ENCODE assay signal across 8 cellular contexts in the genomic region with DNA sequence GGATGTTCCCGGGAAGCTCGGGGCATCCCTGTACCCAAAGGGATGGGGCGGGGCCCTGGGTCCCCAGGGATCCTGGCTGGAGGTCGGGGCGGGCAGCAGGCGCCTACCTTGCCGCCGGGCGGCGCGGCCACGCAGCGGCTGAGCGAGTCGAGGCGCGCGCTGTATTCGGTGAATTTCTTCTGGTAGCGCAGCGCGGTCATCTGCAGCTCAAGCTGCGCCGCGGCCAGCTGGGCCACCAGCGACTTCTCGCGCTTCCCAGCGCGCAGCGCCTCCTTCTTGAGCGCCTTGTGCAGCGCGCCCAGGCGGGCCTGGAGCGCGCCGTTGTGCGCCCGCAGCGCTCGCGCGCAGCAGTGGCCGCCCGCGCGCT. TPM values are rescaled to one million over a fixed set of nuclear protein-coding genes. Genes with fewer than 3 reads are reported as not detected.
DNase-seq lines count a peak whose midpoint lies in the region; ATAC-seq and TF ChIP-seq lines count a peak whose summit lies in the region.

No MANE protein-coding gene starts in this region.

- H2BK12ac ChIP-seq in H9 (ENCODE audit: insufficient read length, low read depth, low read length): no peak overlapping the region

- H3K4me3 ChIP-seq in iPS DF 6.9 (ENCODE audit: low read length) (peak overlapping the region; percentile 56; the same call in 1 of the 2 replicates), skin epidermis (peak overlapping the region; percentile 37 to 61 (median 45))

- H2BK15ac ChIP-seq in H9 (ENCODE audit: low read depth, low read length): no peak overlapping the region

- H3K27me3 ChIP-seq in H9 (ENCODE audit: insufficient read depth, low read length) (peaks cover 2% of the 10 kb centered on the region; the same call in 1 of the 2 replicates), iPS DF 6.9 (ENCODE audit: control insufficient read depth, insufficient read depth, low read length) (no peaks in the 10 kb centered on the region)

- no peak overlapping the region for H3K14ac ChIP-seq in H9 (ENCODE audit: insufficient read depth, low read length)

- H2BK120ac ChIP-seq in H9 (ENCODE audit: low read depth, low read length, poor library complexity, severe bottlenecking): no peak overlapping the region

- H4K20me1 ChIP-seq in H9 (ENCODE audit: control insufficient read depth, insufficient read depth, insufficient read length): no peaks in the 10 kb centered on the region

- no peak overlapping the region for H4K5ac ChIP-seq in H9 (ENCODE audit: insufficient read length, low read depth, low read length)

- H3K9ac ChIP-seq in H9 (ENCODE audit: extremely low read depth, insufficient read length, low read length): no peak overlapping the region

- no peak overlapping the region for H2BK5ac ChIP-seq in H9 (ENCODE audit: insufficient read length, low read length)

- H3K23me2 ChIP-seq in H9 (ENCODE audit: insufficient read length, low read depth, low read length, poor library complexity, severe bottlenecking): peaks cover 16% of the 10 kb centered on the region

- ATAC-seq in WTC11 (peak; percentile 56), GM18498 (IDR thresholded peaks at IDR 0.05; ENCODE audit: unreplicated experiment) (no peak), GM19324 (IDR thresholded peaks at IDR 0.05; ENCODE audit: low FRiP score, unreplicated experiment) (no peak)

- no peak overlapping the region for H2BK20ac ChIP-seq in H9 (ENCODE audit: low read depth, low read length, poor library complexity, severe bottlenecking)

- H3K23ac ChIP-seq in H9 (ENCODE audit: insufficient read length, low read depth, low read length): no peak overlapping the region

- peaks cover 30 to 37% of the 10 kb centered on the region in 2 experiments for H3K4me1 Mint-ChIP-seq in H9
- H3K4me1 Mint-ChIP-seq in WTC11: peaks cover 35% of the 10 kb centered on the region

- H3K18ac ChIP-seq in H9 (ENCODE audit: insufficient read length, low read depth, low read length): no peak overlapping the region

- no peak overlapping the region for H3K56ac ChIP-seq in H9 (ENCODE audit: insufficient read length, low read depth, low read length)

- no peaks in the 10 kb centered on the region for H3K79me2 ChIP-seq in H9 (ENCODE audit: insufficient read depth, low read length)

- H3T11ph ChIP-seq in H9 (ENCODE audit: low read length): no peak overlapping the region

- H3K36me3 ChIP-seq in iPS DF 6.9 (ENCODE audit: control insufficient read depth, insufficient read depth, low read length): no peaks in the 10 kb centered on the region

- no peaks in the 10 kb centered on the region for H3K9me3 ChIP-seq in H9 (ENCODE audit: control insufficient read depth, low read depth, low read length)
- no peaks in the 10 kb centered on the region for H3K9me3 ChIP-seq in iPS DF 6.9 (ENCODE audit: control insufficient read depth, insufficient read depth, low read length)

- no peak overlapping the region for H4K8ac ChIP-seq in H9 (replicated peaks; ENCODE audit: insufficient read length, low read depth, low read length)

- no CpG with 5 or more reads among the region's 48 CpGs for WGBS in H9 (ENCODE audit: extremely low coverage, insufficient read length, low lambda C conversion rate)
- WGBS in iPS DF 6.9 (ENCODE audit: insufficient coverage, insufficient read length): no CpG with 5 or more reads among the region's 48 CpGs

- H2AK5ac ChIP-seq in H9 (ENCODE audit: insufficient read length, low read length): no peak overlapping the region

- H3K27me3 Mint-ChIP-seq in H9 (ENCODE audit: low read depth): peaks cover 45% of the 10 kb centered on the region
- peaks cover 40% of the 10 kb centered on the region for H3K27me3 Mint-ChIP-seq in WTC11 (ENCODE audit: low read depth)

- H3K27ac ChIP-seq in H9 (ENCODE audit: insufficient read length, low read depth, low read length) (no peak overlapping the region), iPS DF 6.9 (ENCODE audit: low read length) (no peak overlapping the region), skin epidermis (peak overlapping the region in 17 of 21 experiments; percentile 3 to 86 (median 69))

- DNase-seq in H9: peak; percentile 67
- DNase-seq in WTC11 (ENCODE audit: low spot score): peak; percentile 70
- peak; percentile 45 for DNase-seq in iPS DF 6.9 (ENCODE audit: low read depth, low spot score)
- DNase-seq in mucosa of gallbladder (ENCODE audit: low spot score): no peak
- no peak for DNase-seq in activated T-cell treated with anti-CD3 and anti-CD28 coated beads, Interleukin-2, amount 50 U/mL, for 1 hour

- no peak overlapping the region for H3K4ac ChIP-seq in H9 (ENCODE audit: low read depth, low read length)

- H3K79me1 ChIP-seq in H9 (ENCODE audit: insufficient read depth, low read depth, low read length, poor library complexity, severe bottlenecking): no peaks in the 10 kb centered on the region

- TF ChIP-seq CTCF in H9 (conservative IDR thresholded peaks at IDR 0.05) (peak; percentile 51), WTC11 (IDR thresholded peaks at IDR 0.05) (no peak)

- POLR2A ChIA-PET in WTC11 (lab: Charles Lee): interaction anchor here (0.6 to 1.5 kb wide), 2 partner anchors 139 to 1409 kb away, joined by 3 read pairs; no protein-coding TSS in a partner anchor

- H2AFZ ChIP-seq in H9 (ENCODE audit: low read length): no peak overlapping the region

- peak overlapping the region; percentile 82 for H3K4me2 ChIP-seq in H9 (ENCODE audit: insufficient read depth, insufficient read length, low read length)

- H3K27ac Mint-ChIP-seq in H9 (no peak overlapping the region), WTC11 (no peak overlapping the region)

- H3K36me3 Mint-ChIP-seq in H9 (ENCODE audit: insufficient read depth in 1 of 3, low read depth in 3 of 3) (peaks cover 0 to 5% (median 4%) of the 10 kb centered on the region in 3 experiments; a peak in 6 of 7 replicates), WTC11 (no peaks in the 10 kb centered on the region)

- CTCF ChIA-PET in WTC11 (lab: Charles Lee): interaction anchor here (0.7 to 1.7 kb wide), 8 partner anchors 10 to 225 kb away, joined by 3 to 13 read pairs (median 4); no protein-coding TSS in a partner anchor

- H3K9me3 Mint-ChIP-seq in H9: no peaks in the 10 kb centered on the region; a peak in 1 of 5 replicates
- H3K9me3 Mint-ChIP-seq in WTC11: no peaks in the 10 kb centered on the region

- H3K4me3 Mint-ChIP-seq in H9 (peak overlapping the region; percentile 70 to 87), WTC11 (peak overlapping the region; percentile 74)

- no peak overlapping the region for H4K91ac ChIP-seq in H9 (ENCODE audit: insufficient read length, low read depth, low read length)

- H3K4me1 ChIP-seq in H9 (ENCODE audit: insufficient read depth, low read length): peaks cover 2% of the 10 kb centered on the region; the same call in 1 of the 2 replicates
- H3K4me1 ChIP-seq in iPS DF 6.9 (ENCODE audit: control insufficient read depth, insufficient read depth, low read length): peaks cover 3% of the 10 kb centered on the region; the same call in 1 of the 2 replicates

TF ChIP-seq in WTC11, 78 proteins besides CTCF, POLR2A, EP300 and RAD21 (continues in another document):
- TF ChIP-seq E2F1 (CRISPR knock-in tag; IDR thresholded peaks at IDR 0.05) (0 out of 2 replicates have a peak, but pooled peaks have one; percentile 11), MAX (CRISPR knock-in tag; IDR thresholded peaks at IDR 0.05) (0 out of 2 replicates have a peak, but pooled peaks have one; percentile 11), IRF1 (CRISPR knock-in tag; IDR thresholded peaks at IDR 0.05) (no peak), PRRX2 (CRISPR knock-in tag; IDR thresholded peaks at IDR 0.05) (no peak)

RNA-seq across cellular contexts. Expression of gene PDZRN3, which starts 0.8 kb away (rescaled TPM):
- 5.5 and 5.9 TPM in 2 replicates for total RNA-seq in H9 (2021)
- 7.1 to 9.5 TPM (median 8.8 TPM) in 3 replicates for total RNA-seq in WTC11 (2021)
- 56.4 TPM for total RNA-seq in mucosa of gallbladder

Comparison
In these comparisons a context has a peak if more than half of its experiments do, and no peak if none do; other contexts are left out.
1. DNase-seq: peak in H9 (single experiment), WTC11 (single experiment) and iPS DF 6.9 (single experiment); none in mucosa of gallbladder (single experiment) and activated T-cell treated with anti-CD3 and anti-CD28 coated beads, Interleukin-2, amount 50 U/mL, for 1 hour (single experiment).
2. H3K27ac ChIP-seq: peak in skin epidermis (17 of 21); none in H9 (single experiment) and iPS DF 6.9 (single experiment).